ENCODE assay signal across 16 cellular contexts in the genomic region with DNA sequence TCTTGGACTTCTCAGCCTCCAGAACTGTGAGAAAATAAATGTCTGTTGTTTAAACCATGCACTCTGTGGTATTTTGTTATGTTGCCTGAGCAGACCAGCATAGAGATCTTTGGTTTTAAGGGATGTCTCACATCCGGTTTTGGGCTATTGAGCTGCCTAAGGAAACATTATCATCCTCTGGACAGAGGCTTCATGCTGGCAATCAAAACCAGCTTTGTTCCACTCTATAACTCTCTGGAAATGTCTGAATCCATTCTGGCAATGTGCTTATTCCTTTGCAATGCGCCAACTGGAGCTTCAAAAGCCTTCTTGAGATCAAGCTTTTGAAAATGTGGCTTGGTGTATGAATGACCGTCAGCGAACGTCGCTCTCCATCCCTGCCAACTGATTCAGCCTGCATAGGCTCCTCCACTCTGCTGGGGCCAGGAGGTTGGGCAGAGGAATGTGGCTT.
A peak's percentile ranks its signal among the peaks of the same experiment; 100 is the strongest.
DNase-seq lines count a peak whose midpoint lies in the region; ATAC-seq and TF ChIP-seq lines count a peak whose summit lies in the region.
"Had no signal": no experiment of that assay in that cellular context is flagged by ENCODE, and none has a peak within 500 bp of the region (broad histone marks: within the 10 kb centered on the region; RNA-seq: fewer than 3 reads in every experiment).

No MANE protein-coding gene starts in this region.

- intact Hi-C loops in thyroid gland (cut with DNase I), result no loop called here

- no peak overlapping the region for H3K4me3 Mint-ChIP-seq in HFFc6
- H3K4me3 Mint-ChIP-seq: CD8-positive, alpha-beta T cell had no signal

- no peaks in the 10 kb centered on the region for H3K27me3 ChIP-seq in thyroid gland
- no peaks in the 10 kb centered on the region for H3K27me3 ChIP-seq in SJCRH30

- peak overlapping the region; percentile 38; the same call in 1 of the 2 replicates for H3K27ac Mint-ChIP-seq in HFFc6
- H3K27ac Mint-ChIP-seq: CD8-positive, alpha-beta T cell had no signal

- TF ChIP-seq CTCF in HFFc6 (IDR thresholded peaks at IDR 0.05) (no peak), thyroid gland (IDR thresholded peaks at IDR 0.05) (no peak)

- H3K4me3 ChIP-seq in thyroid gland (replicated peaks in 1 of 3) (no peak overlapping the region), SJCRH30 (no peak overlapping the region)

- no peaks in the 10 kb centered on the region for H3K36me3 ChIP-seq in thyroid gland
- no peaks in the 10 kb centered on the region for H3K36me3 ChIP-seq in SJCRH30

- peaks cover 45% of the 10 kb centered on the region for H3K4me1 Mint-ChIP-seq in HFFc6 (ENCODE audit: low read depth)

- H3K27me3 Mint-ChIP-seq in HFFc6 (ENCODE audit: insufficient read depth), result peaks cover 17% of the 10 kb centered on the region

- no peak for TF ChIP-seq POLR2A in thyroid gland (IDR thresholded peaks at IDR 0.05)

- H3K9me3 ChIP-seq in thyroid gland (no peaks in the 10 kb centered on the region), SJCRH30 (replicated peaks) (no peaks in the 10 kb centered on the region)

- DNase-seq in HFFc6 (peak; percentile 45), RPMI7951 (ENCODE audit: low read depth) (peak; percentile 76), fibroblast of peridontal ligament (ENCODE audit: extremely low read depth) (peak; percentile 24), thyroid gland (peak; percentile 22 to 35), NOMO-1 treated with dmso at 0.1 percent for 144 hours (lab: John Stamatoyannopoulos, UW; ENCODE audit: unreplicated experiment) (no peak), SJCRH30 (no peak)
- DNase-seq: CD8-positive, alpha-beta T cell; DND-41; H7; NCI-H1092; NCI-H2107; NCI-H345; NCI-H69; SHP77 had no signal

- 49 to 50% methylated on average over 6 of the region's 6 CpGs for whole genome bisulfite sequencing in thyroid gland, 2 donors

- no peaks in the 10 kb centered on the region for H3K36me3 Mint-ChIP-seq in HFFc6 (ENCODE audit: low read depth)
- H3K36me3 Mint-ChIP-seq: CD8-positive, alpha-beta T cell had no signal

- no peaks in the 10 kb centered on the region for H3K9me3 Mint-ChIP-seq in HFFc6
- H3K9me3 Mint-ChIP-seq: CD8-positive, alpha-beta T cell had no signal

- no peak for ATAC-seq in HG03442 (IDR thresholded peaks at IDR 0.05; ENCODE audit: unreplicated experiment)
- ATAC-seq: CD8-positive, alpha-beta T cell; Panc1 had no signal

- H3K27ac ChIP-seq in thyroid gland (no peak overlapping the region), SJCRH30 (no peak overlapping the region)

- H3K4me1 ChIP-seq in thyroid gland (peaks cover 13 to 17% of the 10 kb centered on the region in 2 donors), SJCRH30 (no peaks in the 10 kb centered on the region)

Comparison
In these comparisons a context has a peak if more than half of its experiments do, and no peak if none do; other contexts are left out.
1. DNase-seq: peak in HFFc6 (single experiment), RPMI7951 (single experiment), fibroblast of peridontal ligament (single experiment) and thyroid gland (2 of 2); none in NOMO-1 treated with dmso at 0.1 percent for 144 hours (single experiment) and SJCRH30 (0 of 2).